In genomic region chr12:113227169-113227568, GRCh38 we compare ENCODE assay signal across 1 cellular context.
TF ChIP-seq lines count a peak whose summit lies in the region.

No MANE protein-coding gene starts in this region.

TF ChIP-seq in HEK293, 187 proteins besides CTCF, POLR2A, EP300 and RAD21:
- TF ChIP-seq ZNF518A (tag by site-specific recombination; conservative IDR thresholded peaks at IDR 0.05; ENCODE audit: low read depth) (no peak), PRDM4 (tag by site-specific recombination; IDR thresholded peaks at IDR 0.05) (peak; percentile 75), SALL2 (tag by site-specific recombination; IDR thresholded peaks at IDR 0.05; ENCODE audit: borderline replicate concordance) (no peak), YY1 (tag by site-specific recombination; IDR thresholded peaks at IDR 0.05) (no peak), ZSCAN16 (tag by site-specific recombination; IDR thresholded peaks at IDR 0.05) (no peak)
